In the genomic region with DNA sequence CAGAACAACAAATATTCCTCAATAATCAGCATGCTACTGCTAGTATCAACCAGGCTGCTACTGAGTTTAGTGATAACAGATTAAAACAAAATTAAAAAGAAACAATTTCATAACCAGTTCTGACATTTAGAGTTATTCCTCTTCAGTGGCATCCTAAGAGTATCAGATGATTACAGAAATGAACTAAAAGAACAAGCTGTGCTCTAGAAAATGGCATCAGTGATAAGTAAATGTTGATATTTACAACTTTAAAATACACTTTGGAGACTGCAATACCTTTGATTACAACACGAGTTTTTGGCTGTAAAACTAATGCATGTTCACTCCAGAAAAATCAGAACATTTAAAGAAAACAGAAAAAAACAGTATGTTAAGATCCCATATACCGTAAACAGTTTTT, we compare ENCODE assay signal across 26 cellular contexts.
"Had no signal": no experiment of that assay in that cellular context is flagged by ENCODE, and none has a peak within 500 bp of the region (broad histone marks: within the 10 kb centered on the region; RNA-seq: fewer than 3 reads in every experiment).

No MANE protein-coding gene starts in this region.

- H3K4me1 Mint-ChIP-seq: stimulated activated effector memory CD8-positive, alpha-beta T cell treated with anti-CD3 and anti-CD28 coated beads, Interleukin-12 subunit alpha, Interleukin-12 subunit beta, amount 100 ng/mL, for 72 hours had no signal

- H3K4me3 ChIP-seq: left lung, lung, mucosa of descending colon, ovary, right atrium auricular region, skin epidermis, spleen, suprapubic skin, thoracic aorta, tibial artery, upper lobe of right lung had no signal

- H3K9me3 ChIP-seq: left lung, mucosa of descending colon, ovary, right atrium auricular region, spleen, suprapubic skin, thoracic aorta, tibial artery, upper lobe of right lung had no signal

- ATAC-seq: left cardiac atrium; left lung; mucosa of descending colon; naive thymus-derived CD4-positive, alpha-beta T cell; natural killer cell treated with Interleukin-12 subunit alpha and Interleukin-12 subunit beta and Interleukin-15 and Interleukin-18, amount 100 ng/mL, for 72 hours; sciatic nerve; stimulated activated effector memory CD8-positive, alpha-beta T cell treated with anti-CD3 and anti-CD28 coated beads, Interleukin-12 subunit alpha, Interleukin-12 subunit beta, amount 100 ng/mL, for 72 hours; upper lobe of right lung had no signal

- H3K36me3 Mint-ChIP-seq: stimulated activated effector memory CD8-positive, alpha-beta T cell treated with anti-CD3 and anti-CD28 coated beads, Interleukin-12 subunit alpha, Interleukin-12 subunit beta, amount 100 ng/mL, for 72 hours had no signal

- H3K36me3 ChIP-seq: ovary, thoracic aorta had no signal

- H3K27me3 Mint-ChIP-seq: naive thymus-derived CD4-positive, alpha-beta T cell; natural killer cell treated with Interleukin-12 subunit alpha and Interleukin-12 subunit beta and Interleukin-15 and Interleukin-18, amount 100 ng/mL, for 72 hours; progenitor cell of endocrine pancreas; stimulated activated naive CD8-positive, alpha-beta T cell treated with anti-CD3 and anti-CD28 coated beads, Interleukin-15, Interleukin-2, amounts not matched to agents 100 ng/mL and 50 ng/mL, for 24 hours had no signal

- FAIRE-seq: urothelium cell line had no signal

- H3K27ac Mint-ChIP-seq: progenitor cell of endocrine pancreas; stimulated activated effector memory CD8-positive, alpha-beta T cell treated with anti-CD3 and anti-CD28 coated beads, Interleukin-12 subunit alpha, Interleukin-12 subunit beta, amount 100 ng/mL, for 72 hours; stimulated activated naive CD8-positive, alpha-beta T cell treated with anti-CD3 and anti-CD28 coated beads, Interleukin-15, Interleukin-2, amounts not matched to agents 100 ng/mL and 50 ng/mL, for 24 hours had no signal

- H3K27ac ChIP-seq: left lung, ovary, right atrium auricular region, skin epidermis, spleen, suprapubic skin, thoracic aorta, tibial artery, upper lobe of right lung had no signal

- H3K9me3 Mint-ChIP-seq: naive thymus-derived CD4-positive, alpha-beta T cell; natural killer cell treated with Interleukin-12 subunit alpha and Interleukin-12 subunit beta and Interleukin-15 and Interleukin-18, amount 100 ng/mL, for 72 hours; stimulated activated naive CD8-positive, alpha-beta T cell treated with anti-CD3 and anti-CD28 coated beads, Interleukin-15, Interleukin-2, amounts not matched to agents 100 ng/mL and 50 ng/mL, for 24 hours had no signal

- DNase-seq: hypothalamus; kidney glomerular epithelial cell; left cardiac atrium; left lung; mesendoderm; midbrain; mucosa of descending colon; naive thymus-derived CD4-positive, alpha-beta T cell; ovary; spleen; stimulated activated CD4-positive, alpha-beta T cell treated with anti-CD3 and anti-CD28 coated beads, Interleukin-4, amount 100 ng/mL, for 24 hours; stimulated activated naive CD4-positive, alpha-beta T cell; tibial artery; trophoblast cell; upper lobe of right lung had no signal

- H3K27me3 ChIP-seq: left lung, ovary, right atrium auricular region, spleen, suprapubic skin, tibial artery, upper lobe of right lung had no signal

- H3K4me1 ChIP-seq: left lung, right atrium auricular region, spleen, suprapubic skin, tibial artery, upper lobe of right lung had no signal

- H3K4me3 Mint-ChIP-seq: natural killer cell treated with Interleukin-12 subunit alpha and Interleukin-12 subunit beta and Interleukin-15 and Interleukin-18, amount 100 ng/mL, for 72 hours; stimulated activated effector memory CD8-positive, alpha-beta T cell treated with anti-CD3 and anti-CD28 coated beads, Interleukin-12 subunit alpha, Interleukin-12 subunit beta, amount 100 ng/mL, for 72 hours had no signal
